20 cellular contexts compared by ENCODE assay signal in the genomic region with DNA sequence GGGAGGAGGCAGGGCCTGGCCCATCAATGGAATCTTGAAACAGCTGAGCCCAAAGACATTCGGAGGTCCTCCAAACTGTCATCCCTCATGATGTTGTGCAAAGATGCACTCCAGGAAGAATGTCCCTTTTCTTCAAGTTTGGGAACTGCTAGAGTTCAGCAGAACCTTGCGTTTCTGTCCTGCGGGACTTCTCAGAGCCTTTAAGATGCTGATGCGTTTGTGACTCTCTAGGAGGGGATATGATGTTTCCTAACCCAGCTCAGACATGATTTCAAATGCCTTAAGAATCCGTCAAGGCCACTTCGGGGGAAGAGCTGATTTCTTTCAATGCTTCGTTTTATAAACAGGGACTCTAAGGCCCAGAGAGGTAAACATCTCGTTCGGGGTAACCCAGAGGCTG. TPM values are rescaled to one million over a fixed set of nuclear protein-coding genes. Genes with fewer than 3 reads are reported as not detected.
DNase-seq lines count a peak whose midpoint lies in the region; ATAC-seq, FAIRE-seq and TF ChIP-seq lines count a peak whose summit lies in the region.
"Had no signal": no experiment of that assay in that cellular context is flagged by ENCODE, and none has a peak within 500 bp of the region (broad histone marks: within the 10 kb centered on the region; RNA-seq: fewer than 3 reads in every experiment).

No MANE protein-coding gene starts in this region.

- no peak for TF ChIP-seq RAD21 in HepG2 (CRISPR knock-in tag; IDR thresholded peaks at IDR 0.05)

- intact Hi-C loops in esophagus muscularis mucosa (cut with DNase I), result no loop called here
- intact Hi-C loops in tibial artery (cut with DNase I; ENCODE audit: low total_unique reads), result no loop called here
- intact Hi-C loops in HepG2 (cut with micrococcal nuclease; ENCODE audit: unreplicated experiment), result no loop called here

- no peak overlapping the region for H3K14ac ChIP-seq in trophoblast cell (ENCODE audit: low read length)

- no peak overlapping the region for H4K91ac ChIP-seq in trophoblast cell (ENCODE audit: low read depth, low read length)

- H3K9me3 ChIP-seq in esophagus muscularis mucosa, result no peaks in the 10 kb centered on the region
- H3K9me3 ChIP-seq in trophoblast cell (ENCODE audit: insufficient read depth, low read depth, low read length), result peaks cover 2% of the 10 kb centered on the region
- no peaks in the 10 kb centered on the region for H3K9me3 ChIP-seq in tibial artery
- no peaks in the 10 kb centered on the region for H3K9me3 ChIP-seq in HepG2 (ENCODE audit: low read length)
- H3K9me3 ChIP-seq: BLaER1 treated with 17β-estradiol and CSF1 and Interleukin-3, amounts not matched to agents 10 nM and 100 nM had no signal

- peaks cover 5% of the 10 kb centered on the region; the same call in 1 of the 2 replicates for H4K20me1 ChIP-seq in HepG2 (ENCODE audit: insufficient read depth, low read length)

- no peak for ATAC-seq in activated T-helper 17 cell treated with anti-CD3 and anti-CD28 coated beads, Interleukin-2, amount 50 U/mL, for 72 hours (replicated peaks)
- no peak for ATAC-seq in HepG2
- ATAC-seq: GM12878, GM23338, HCT116 had no signal

- H3K4me1 ChIP-seq in esophagus muscularis mucosa, result peaks cover 38 to 90% (median 85%) of the 10 kb centered on the region in 4 donors
- peaks cover 4 to 25% of the 10 kb centered on the region in 2 experiments for H3K4me1 ChIP-seq in trophoblast cell (ENCODE audit: control insufficient read depth in 1 of 2, insufficient read depth in 2 of 2, low read length in 2 of 2)
- H3K4me1 ChIP-seq in tibial artery, result peaks cover 13 to 97% (median 77%) of the 10 kb centered on the region in 4 donors
- H3K4me1 ChIP-seq in HepG2 (ENCODE audit: insufficient read depth, low read length), result peaks cover 14% of the 10 kb centered on the region

- TF ChIP-seq POLR2A in esophagus muscularis mucosa (IDR thresholded peaks at IDR 0.05; ENCODE audit: low read depth) (no peak), HepG2 (IDR thresholded peaks at IDR 0.05; ENCODE audit: insufficient read depth in 1 of 2, low read depth in 2 of 2, low read length in 2 of 2) (no peak)

- H3K4me2 ChIP-seq in trophoblast cell (ENCODE audit: low read length) (no peak overlapping the region), HepG2 (ENCODE audit: low read depth, low read length) (no peak overlapping the region)
- H3K4me2 ChIP-seq: GM23338 had no signal

- no peak overlapping the region for H2BK5ac ChIP-seq in trophoblast cell (ENCODE audit: low read depth, low read length, poor library complexity)

- whole genome bisulfite sequencing in esophagus muscularis mucosa, result 78% methylated on average over 9 of the region's 9 CpGs
- no CpG with 5 or more reads among the region's 9 CpGs for WGBS in trophoblast cell (ENCODE audit: extremely low coverage, insufficient coverage, insufficient read length)
- WGBS in HepG2 (ENCODE audit: low lambda C conversion rate), result 90% methylated on average over 9 of the region's 9 CpGs

- no peak overlapping the region for H2BK12ac ChIP-seq in trophoblast cell (ENCODE audit: low read length)

- H3K79me1 ChIP-seq in trophoblast cell (ENCODE audit: low read length), result no peaks in the 10 kb centered on the region

- POLR2A ChIA-PET in RWPE1 (lab: Yijun Ruan, JAX; ENCODE audit: low non-redundant PET) (no interaction called here), HepG2 (lab: Yijun Ruan, JAX) (no interaction called here)

- H4K8ac ChIP-seq in trophoblast cell (ENCODE audit: low read depth, low read length), result no peak overlapping the region

- H3K9ac ChIP-seq in trophoblast cell (ENCODE audit: low read length) (no peak overlapping the region), HepG2 (ENCODE audit: insufficient read depth, low read depth, low read length) (no peak overlapping the region)
- H3K9ac ChIP-seq: BLaER1 treated with 17β-estradiol and CSF1 and Interleukin-3, amounts not matched to agents 10 nM and 100 nM had no signal

- no peak overlapping the region for H3K27ac Mint-ChIP-seq in activated T-helper 17 cell treated with anti-CD3 and anti-CD28 coated beads, Interleukin-2, amount 50 U/mL, for 72 hours
- H3K27ac Mint-ChIP-seq: B cell; CD8-positive, alpha-beta memory T cell; GM23338 had no signal

- TF ChIP-seq EP300 in esophagus muscularis mucosa (IDR thresholded peaks at IDR 0.05), result no peak
- no peak for TF ChIP-seq EP300 in HepG2 (IDR thresholded peaks at IDR 0.05; ENCODE audit: low read depth in 2 of 2, low read length in 2 of 2)
- no peak for TF ChIP-seq EP300 in HepG2 (CRISPR knock-in tag; IDR thresholded peaks at IDR 0.05; ENCODE audit: borderline replicate concordance)

- H4K12ac ChIP-seq in trophoblast cell (ENCODE audit: low read depth, low read length), result no peak overlapping the region

- H3K27me3 Mint-ChIP-seq in activated T-helper 17 cell treated with anti-CD3 and anti-CD28 coated beads, Interleukin-2, amount 50 U/mL, for 72 hours, result no peaks in the 10 kb centered on the region
- H3K27me3 Mint-ChIP-seq: B cell; CD8-positive, alpha-beta memory T cell had no signal

- no peak for FAIRE-seq in HepG2 (lab: Jason Lieb, UNC)
- FAIRE-seq: GM12878, H54 had no signal

- H2AFZ ChIP-seq in trophoblast cell (ENCODE audit: insufficient read depth, low read length, poor library complexity) (no peak overlapping the region), HepG2 (ENCODE audit: low read length) (no peak overlapping the region)
- H2AFZ ChIP-seq: GM23338 had no signal

- no peaks in the 10 kb centered on the region for H3K36me3 Mint-ChIP-seq in activated T-helper 17 cell treated with anti-CD3 and anti-CD28 coated beads, Interleukin-2, amount 50 U/mL, for 72 hours (ENCODE audit: low read depth)
- H3K36me3 Mint-ChIP-seq: CD8-positive, alpha-beta memory T cell had no signal

- H3K79me2 ChIP-seq in trophoblast cell (ENCODE audit: control insufficient read depth, insufficient read depth, low read length, poor library complexity), result peaks cover 59% of the 10 kb centered on the region
- H3K79me2 ChIP-seq in HepG2 (ENCODE audit: insufficient read depth, low read length), result peaks cover 1% of the 10 kb centered on the region

- H3K27me3 ChIP-seq in esophagus muscularis mucosa, result no peaks in the 10 kb centered on the region
- H3K27me3 ChIP-seq in trophoblast cell (ENCODE audit: insufficient read depth, low read length), result no peaks in the 10 kb centered on the region
- H3K27me3 ChIP-seq in tibial artery, result no peaks in the 10 kb centered on the region
- H3K27me3 ChIP-seq in H7 (ENCODE audit: control insufficient read depth, insufficient read depth, low read length), result no peaks in the 10 kb centered on the region
- H3K27me3 ChIP-seq in HepG2 (ENCODE audit: control insufficient read depth in 1 of 2, insufficient read depth in 2 of 2, low read length in 2 of 2), result no peaks in the 10 kb centered on the region
- H3K27me3 ChIP-seq: BLaER1 treated with 17β-estradiol and CSF1 and Interleukin-3, amounts not matched to agents 10 nM and 100 nM had no signal

- in situ Hi-C loops in HepG2 (cut with HindIII; ENCODE audit: extremely low pct_ligation_motif_present, low pct_unique_long_range_greater_than_20kb), result no loop called here

- H3K4me3 ChIP-seq in esophagus muscularis mucosa (no peak overlapping the region), trophoblast cell (ENCODE audit: low read depth, low read length) (no peak overlapping the region), tibial artery (no peak overlapping the region), H7 (ENCODE audit: insufficient read depth, low read depth, low read length) (no peak overlapping the region), HepG2 (replicated peaks in 1 of 3; ENCODE audit: insufficient read depth in 1 of 3, low read depth in 2 of 3, low read length in 3 of 3) (no peak overlapping the region)
- H3K4me3 ChIP-seq: BLaER1 treated with 17β-estradiol and CSF1 and Interleukin-3, amounts not matched to agents 10 nM and 100 nM; GM12878; GM23338 had no signal

- no TSS peak for BruUV-seq in HepG2 (replicated peaks; lab: Mats Ljungman, UMichigan)

- H3K9me3 Mint-ChIP-seq in activated T-helper 17 cell treated with anti-CD3 and anti-CD28 coated beads, Interleukin-2, amount 50 U/mL, for 72 hours, result no peaks in the 10 kb centered on the region
- H3K9me3 Mint-ChIP-seq: CD8-positive, alpha-beta memory T cell; GM23338 had no signal

- DNase-seq in RWPE1 (ENCODE audit: low spot score) (no peak), esophagus muscularis mucosa (ENCODE audit: extremely low spot score) (no peak), trophoblast cell (no peak), tibial artery (no peak), H7 (no peak), NCI-H1930 (lab: John Stamatoyannopoulos, UW) (no peak), HepG2 (ENCODE audit: low spot score) (no peak)
- DNase-seq: CD8-positive, alpha-beta memory T cell; COR-L47; DMS 273 treated with DMSO at 0.1 percent for 48 hours; DMS53; DND-41; EL had no signal

- H3K27ac ChIP-seq in RWPE1, result peak overlapping the region; percentile 22; the same call in 1 of the 2 replicates
- peak overlapping the region; percentile 84 to 90 (median 86) for H3K27ac ChIP-seq in esophagus muscularis mucosa (replicated peaks in 1 of 4)
- H3K27ac ChIP-seq in trophoblast cell (ENCODE audit: low read depth, low read length), result no peak overlapping the region
- peak overlapping the region; percentile 81 to 89 for H3K27ac ChIP-seq in tibial artery
- no peak overlapping the region for H3K27ac ChIP-seq in HepG2 (ENCODE audit: extremely low read length, insufficient read depth, low read length)
- H3K27ac ChIP-seq: BLaER1 treated with 17β-estradiol and CSF1 and Interleukin-3, amounts not matched to agents 10 nM and 100 nM had no signal

- CTCF ChIA-PET in RWPE1 (lab: Yijun Ruan, JAX) (no interaction called here), HepG2 (lab: Yijun Ruan, JAX; ENCODE audit: low intra/inter-chr PET ratio, low total read pairs) (no interaction called here)

- no peak overlapping the region for H3K18ac ChIP-seq in trophoblast cell (ENCODE audit: low read length)

- H2BK120ac ChIP-seq in trophoblast cell (ENCODE audit: insufficient read depth, low read length, poor library complexity), result no peak overlapping the region

- H3K4ac ChIP-seq in trophoblast cell (ENCODE audit: low read depth, low read length), result peak overlapping the region; percentile 80

- no peak overlapping the region for H3K23ac ChIP-seq in trophoblast cell (ENCODE audit: low read length)

- no peaks in the 10 kb centered on the region for H3K36me3 ChIP-seq in esophagus muscularis mucosa
- peaks cover 49 to 56% of the 10 kb centered on the region in 2 experiments for H3K36me3 ChIP-seq in trophoblast cell (ENCODE audit: control insufficient read depth in 1 of 2, insufficient read depth in 2 of 2, low read length in 2 of 2)
- no peaks in the 10 kb centered on the region for H3K36me3 ChIP-seq in tibial artery
- H3K36me3 ChIP-seq in H7 (replicated peaks; ENCODE audit: control insufficient read depth, insufficient read depth, low read length), result no peaks in the 10 kb centered on the region
- no peaks in the 10 kb centered on the region for H3K36me3 ChIP-seq in HepG2 (replicated peaks in 1 of 2; ENCODE audit: control insufficient read depth in 1 of 2, insufficient read depth in 2 of 2, low read length in 2 of 2)

- TF ChIP-seq CTCF in RWPE1 (conservative IDR thresholded peaks at IDR 0.05; ENCODE audit: low read depth), result no peak
- TF ChIP-seq CTCF in esophagus muscularis mucosa (IDR thresholded peaks at IDR 0.05), result no peak
- TF ChIP-seq CTCF in tibial artery (IDR thresholded peaks at IDR 0.05), result no peak
- no peak for TF ChIP-seq CTCF in HepG2 (CRISPR knock-in tag; IDR thresholded peaks at IDR 0.05)

- H3K4me3 Mint-ChIP-seq in activated T-helper 17 cell treated with anti-CD3 and anti-CD28 coated beads, Interleukin-2, amount 50 U/mL, for 72 hours, result no peak overlapping the region
- H3K4me3 Mint-ChIP-seq: B cell; CD8-positive, alpha-beta memory T cell; GM23338 had no signal

- H2AK5ac ChIP-seq in trophoblast cell (ENCODE audit: low read length), result no peak overlapping the region

- H3K4me1 Mint-ChIP-seq in activated T-helper 17 cell treated with anti-CD3 and anti-CD28 coated beads, Interleukin-2, amount 50 U/mL, for 72 hours, result peaks cover 10% of the 10 kb centered on the region
- H3K4me1 Mint-ChIP-seq: GM23338 had no signal

RNA-seq across cellular contexts. Expression of gene SPSB1, which starts 35.5 kb away (rescaled TPM):
- total RNA-seq in esophagus muscularis mucosa, result 100 to 1,000 TPM in 2 of 4 donors, 10 to 100 TPM in 2; 61.0 to 104 (median 97.4) TPM
- 85.2 and 90.2 TPM in 2 replicates for polyA plus RNA-seq in trophoblast cell (2013)
- 4.2 and 6.5 TPM in 2 replicates for total RNA-seq in H7 (2014; rRNA removed; shearing (Covaris generic))
- 10 to 100 TPM in 1 of 2 donors, 1 to 10 TPM in 1; 8.1 to 14.4 TPM for total RNA-seq in activated T-helper 17 cell treated with anti-CD3 and anti-CD28 coated beads, Interleukin-2, amount 50 U/mL, for 72 hours
- total RNA-seq in HepG2 (2016; rRNA removed; fragmentation: Illumina TruSeq; extraction: Trizol), result 5.0 and 7.1 TPM in 2 replicates
- total RNA-seq in HepG2 (2016; cell fraction: cytosol; rRNA removed; fragmentation: Illumina TruSeq; extraction: Trizol; ENCODE audit: low read depth), result 2.4 and 2.5 TPM in 2 replicates
- 5.2 and 5.8 TPM in 2 replicates for total RNA-seq in HepG2 (2016; cell fraction: insoluble cytoplasmic fraction; rRNA removed; fragmentation: Illumina TruSeq; extraction: Trizol)
- 4.4 and 5.9 TPM in 2 replicates for total RNA-seq in HepG2 (2016; cell fraction: membrane; rRNA removed; fragmentation: Illumina TruSeq; extraction: Trizol)
- total RNA-seq in HepG2 (2016; cell fraction: nucleus; rRNA removed; fragmentation: Illumina TruSeq; extraction: Trizol), result 4.3 and 4.4 TPM in 2 replicates
- 8.0 and 10.9 TPM in 2 replicates for polyA plus RNA-seq in HepG2 (2011; rRNA removed)
- polyA plus RNA-seq in HepG2 (2011; cell fraction: cytosol; rRNA removed), result 8.1 and 8.5 TPM in 2 replicates
- polyA plus RNA-seq in HepG2 (2011; cell fraction: nucleus; rRNA removed), result 5.1 TPM in 2 replicates
- 4.0 and 7.7 TPM in 2 replicates for polyA plus RNA-seq in HepG2 (2012)
- 1.9 and 2.2 TPM in 2 replicates for polyA plus RNA-seq in HepG2 (2016; cell fraction: cytosol; fragmentation: Illumina TruSeq; extraction: Trizol; ENCODE audit: low read depth)
- polyA plus RNA-seq in HepG2 (2016; cell fraction: insoluble cytoplasmic fraction; fragmentation: Illumina TruSeq; extraction: Trizol; ENCODE audit: low read depth), result 7.3 and 7.8 TPM in 2 replicates
- 3.9 and 4.2 TPM in 2 replicates for polyA plus RNA-seq in HepG2 (2016; cell fraction: membrane; fragmentation: Illumina TruSeq; extraction: Trizol; ENCODE audit: low read depth)
- 3.9 and 4.4 TPM in 2 replicates for polyA plus RNA-seq in HepG2 (2016; cell fraction: nucleus; fragmentation: Illumina TruSeq; extraction: Trizol; ENCODE audit: insufficient read depth, low read depth)
- polyA minus RNA-seq in HepG2 (2011; rRNA and poly(A)+ RNA removed; ENCODE audit: low replicate concordance), result 9.2 and 17.1 TPM in 2 replicates
- 3.6 and 6.4 TPM in 2 replicates for polyA minus RNA-seq in HepG2 (2011; cell fraction: cytosol; rRNA and poly(A)+ RNA removed)
- polyA minus RNA-seq in HepG2 (2011; cell fraction: nucleus; rRNA and poly(A)+ RNA removed), result 3.1 and 4.2 TPM in 2 replicates

Comparison
In these comparisons a context has a peak if more than half of its experiments do, and no peak if none do; other contexts are left out.
1. H3K27ac ChIP-seq: peak in RWPE1 (single experiment), esophagus muscularis mucosa (4 of 4) and tibial artery (2 of 2); none in trophoblast cell (single experiment) and HepG2 (single experiment).